ENCODE assay signal across 1 cellular context in genomic region chr14:76810953-76811400, GRCh38.
TF ChIP-seq lines count a peak whose summit lies in the region.

No MANE protein-coding gene starts in this region.

TF ChIP-seq in WTC11, 78 proteins besides CTCF, POLR2A, EP300 and RAD21 (continued from another document):
- TF ChIP-seq ATF6 (CRISPR knock-in tag; IDR thresholded peaks at IDR 0.05) (no peak), KAT7 (CRISPR knock-in tag; IDR thresholded peaks at IDR 0.05; ENCODE audit: borderline replicate concordance) (no peak), HMGXB4 (CRISPR knock-in tag; IDR thresholded peaks at IDR 0.05) (no peak), JUN (CRISPR knock-in tag; IDR thresholded peaks at IDR 0.05) (no peak), ZNF138 (CRISPR knock-in tag; conservative IDR thresholded peaks at IDR 0.05) (no peak), GTF2I (CRISPR knock-in tag; conservative IDR thresholded peaks at IDR 0.05) (no peak), ETV6 (CRISPR knock-in tag; IDR thresholded peaks at IDR 0.05) (no peak), TEAD4 (CRISPR knock-in tag; IDR thresholded peaks at IDR 0.05) (no peak), USF2 (CRISPR knock-in tag; IDR thresholded peaks at IDR 0.05) (no peak), TP53 (CRISPR knock-in tag; IDR thresholded peaks at IDR 0.05) (no peak), HMGA2 (CRISPR knock-in tag; IDR thresholded peaks at IDR 0.05) (no peak), ZNF317 (CRISPR knock-in tag; IDR thresholded peaks at IDR 0.05; ENCODE audit: borderline replicate concordance, low read depth) (no peak), ERG (CRISPR knock-in tag; IDR thresholded peaks at IDR 0.05) (no peak), MLX (CRISPR knock-in tag; IDR thresholded peaks at IDR 0.05) (no peak), NFYB (CRISPR knock-in tag; conservative IDR thresholded peaks at IDR 0.05; ENCODE audit: low read depth) (no peak), SMAD3 (CRISPR knock-in tag; IDR thresholded peaks at IDR 0.05; ENCODE audit: borderline replicate concordance) (no peak)
